Comparison of ENCODE assay signal across 2 cellular contexts in the genomic region with DNA sequence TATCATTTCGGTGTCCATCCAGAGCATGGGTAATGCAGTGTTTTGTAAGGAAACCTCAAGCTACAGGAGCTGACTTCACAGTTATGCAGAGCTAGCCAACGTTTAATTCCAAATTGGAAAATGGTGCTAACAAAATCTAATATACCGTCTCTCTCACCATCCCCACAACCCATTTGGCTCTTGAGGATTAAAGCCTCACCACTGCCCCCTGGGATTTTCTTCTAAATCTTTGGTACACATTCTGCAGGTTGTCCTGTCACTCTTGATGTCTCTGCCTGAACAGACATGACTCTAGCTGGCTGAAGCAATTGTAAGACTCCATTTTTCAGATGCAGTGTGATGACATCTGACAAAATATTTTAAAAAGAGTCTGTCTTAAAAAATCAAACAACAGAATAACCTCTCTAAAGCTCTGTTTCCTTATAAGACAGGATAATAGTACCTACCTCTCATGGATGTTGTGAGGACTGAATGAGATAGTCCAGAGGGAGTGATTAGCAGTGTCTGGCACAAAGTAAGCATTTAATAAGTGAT.
TF ChIP-seq lines count a peak whose summit lies in the region.

No MANE protein-coding gene starts in this region.

TF ChIP-seq in SK-N-SH, 30 proteins besides CTCF, POLR2A, EP300 and RAD21 (continued from another document):
- TF ChIP-seq RXRA (IDR thresholded peaks at IDR 0.05; ENCODE audit: borderline replicate concordance, low read depth) (no peak), FOSL2 (IDR thresholded peaks at IDR 0.05; ENCODE audit: borderline replicate concordance, low read depth) (no peak), RCOR1 (IDR thresholded peaks at IDR 0.05; ENCODE audit: low read length) (no peak), TEAD4 (IDR thresholded peaks at IDR 0.05; ENCODE audit: borderline replicate concordance, insufficient read depth) (no peak), YY1 (IDR thresholded peaks at IDR 0.05; ENCODE audit: low read depth) (no peak), TCF12 (IDR thresholded peaks at IDR 0.05) (no peak), GABPA (IDR thresholded peaks at IDR 0.05; ENCODE audit: low read depth) (no peak)
- TF ChIP-seq, protein P1, sequence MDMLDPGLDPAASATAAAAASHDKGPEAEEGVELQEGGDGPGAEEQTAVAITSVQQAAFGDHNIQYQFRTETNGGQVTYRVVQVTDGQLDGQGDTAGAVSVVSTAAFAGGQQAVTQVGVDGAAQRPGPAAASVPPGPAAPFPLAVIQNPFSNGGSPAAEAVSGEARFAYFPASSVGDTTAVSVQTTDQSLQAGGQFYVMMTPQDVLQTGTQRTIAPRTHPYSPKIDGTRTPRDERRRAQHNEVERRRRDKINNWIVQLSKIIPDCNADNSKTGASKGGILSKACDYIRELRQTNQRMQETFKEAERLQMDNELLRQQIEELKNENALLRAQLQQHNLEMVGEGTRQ (IDR thresholded peaks at IDR 0.05; ENCODE audit: borderline replicate concordance, low read depth, low read length) = no peak
- TF ChIP-seq, protein P2, sequence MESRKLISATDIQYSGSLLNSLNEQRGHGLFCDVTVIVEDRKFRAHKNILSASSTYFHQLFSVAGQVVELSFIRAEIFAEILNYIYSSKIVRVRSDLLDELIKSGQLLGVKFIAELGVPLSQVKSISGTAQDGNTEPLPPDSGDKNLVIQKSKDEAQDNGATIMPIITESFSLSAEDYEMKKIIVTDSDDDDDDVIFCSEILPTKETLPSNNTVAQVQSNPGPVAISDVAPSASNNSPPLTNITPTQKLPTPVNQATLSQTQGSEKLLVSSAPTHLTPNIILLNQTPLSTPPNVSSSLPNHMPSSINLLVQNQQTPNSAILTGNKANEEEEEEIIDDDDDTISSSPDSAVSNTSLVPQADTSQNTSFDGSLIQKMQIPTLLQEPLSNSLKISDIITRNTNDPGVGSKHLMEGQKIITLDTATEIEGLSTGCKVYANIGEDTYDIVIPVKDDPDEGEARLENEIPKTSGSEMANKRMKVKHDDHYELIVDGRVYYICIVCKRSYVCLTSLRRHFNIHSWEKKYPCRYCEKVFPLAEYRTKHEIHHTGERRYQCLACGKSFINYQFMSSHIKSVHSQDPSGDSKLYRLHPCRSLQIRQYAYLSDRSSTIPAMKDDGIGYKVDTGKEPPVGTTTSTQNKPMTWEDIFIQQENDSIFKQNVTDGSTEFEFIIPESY (IDR thresholded peaks at IDR 0.05; ENCODE audit: borderline replicate concordance, low read depth) = no peak
- TF ChIP-seq, protein P3, sequence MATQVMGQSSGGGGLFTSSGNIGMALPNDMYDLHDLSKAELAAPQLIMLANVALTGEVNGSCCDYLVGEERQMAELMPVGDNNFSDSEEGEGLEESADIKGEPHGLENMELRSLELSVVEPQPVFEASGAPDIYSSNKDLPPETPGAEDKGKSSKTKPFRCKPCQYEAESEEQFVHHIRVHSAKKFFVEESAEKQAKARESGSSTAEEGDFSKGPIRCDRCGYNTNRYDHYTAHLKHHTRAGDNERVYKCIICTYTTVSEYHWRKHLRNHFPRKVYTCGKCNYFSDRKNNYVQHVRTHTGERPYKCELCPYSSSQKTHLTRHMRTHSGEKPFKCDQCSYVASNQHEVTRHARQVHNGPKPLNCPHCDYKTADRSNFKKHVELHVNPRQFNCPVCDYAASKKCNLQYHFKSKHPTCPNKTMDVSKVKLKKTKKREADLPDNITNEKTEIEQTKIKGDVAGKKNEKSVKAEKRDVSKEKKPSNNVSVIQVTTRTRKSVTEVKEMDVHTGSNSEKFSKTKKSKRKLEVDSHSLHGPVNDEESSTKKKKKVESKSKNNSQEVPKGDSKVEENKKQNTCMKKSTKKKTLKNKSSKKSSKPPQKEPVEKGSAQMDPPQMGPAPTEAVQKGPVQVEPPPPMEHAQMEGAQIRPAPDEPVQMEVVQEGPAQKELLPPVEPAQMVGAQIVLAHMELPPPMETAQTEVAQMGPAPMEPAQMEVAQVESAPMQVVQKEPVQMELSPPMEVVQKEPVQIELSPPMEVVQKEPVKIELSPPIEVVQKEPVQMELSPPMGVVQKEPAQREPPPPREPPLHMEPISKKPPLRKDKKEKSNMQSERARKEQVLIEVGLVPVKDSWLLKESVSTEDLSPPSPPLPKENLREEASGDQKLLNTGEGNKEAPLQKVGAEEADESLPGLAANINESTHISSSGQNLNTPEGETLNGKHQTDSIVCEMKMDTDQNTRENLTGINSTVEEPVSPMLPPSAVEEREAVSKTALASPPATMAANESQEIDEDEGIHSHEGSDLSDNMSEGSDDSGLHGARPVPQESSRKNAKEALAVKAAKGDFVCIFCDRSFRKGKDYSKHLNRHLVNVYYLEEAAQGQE (IDR thresholded peaks at IDR 0.05; ENCODE audit: low read depth, low read length) = no peak
- TF ChIP-seq, protein P4, sequence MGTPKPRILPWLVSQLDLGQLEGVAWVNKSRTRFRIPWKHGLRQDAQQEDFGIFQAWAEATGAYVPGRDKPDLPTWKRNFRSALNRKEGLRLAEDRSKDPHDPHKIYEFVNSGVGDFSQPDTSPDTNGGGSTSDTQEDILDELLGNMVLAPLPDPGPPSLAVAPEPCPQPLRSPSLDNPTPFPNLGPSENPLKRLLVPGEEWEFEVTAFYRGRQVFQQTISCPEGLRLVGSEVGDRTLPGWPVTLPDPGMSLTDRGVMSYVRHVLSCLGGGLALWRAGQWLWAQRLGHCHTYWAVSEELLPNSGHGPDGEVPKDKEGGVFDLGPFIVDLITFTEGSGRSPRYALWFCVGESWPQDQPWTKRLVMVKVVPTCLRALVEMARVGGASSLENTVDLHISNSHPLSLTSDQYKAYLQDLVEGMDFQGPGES (IDR thresholded peaks at IDR 0.05; ENCODE audit: low read depth, low read length) = no peak
TF ChIP-seq in SK-N-SH: peak in this region for 0.

TF ChIP-seq in SK-N-SH treated with all-trans-retinoic acid at 6 μM for 48 hours, 23 proteins besides CTCF, POLR2A, EP300 and RAD21 (continued from another document):
- TF ChIP-seq RARB (CRISPR knock-in tag; IDR thresholded peaks at IDR 0.05) (no peak), PPARA (CRISPR knock-in tag; IDR thresholded peaks at IDR 0.05; ENCODE audit: borderline replicate concordance) (no peak), ARNTL (CRISPR knock-in tag; IDR thresholded peaks at IDR 0.05; ENCODE audit: borderline replicate concordance, low read depth) (no peak), TOX (CRISPR knock-in tag; IDR thresholded peaks at IDR 0.05; ENCODE audit: borderline replicate concordance) (no peak), ZC3H10 (CRISPR knock-in tag; IDR thresholded peaks at IDR 0.05) (no peak), ZFP3 (CRISPR knock-in tag; IDR thresholded peaks at IDR 0.05) (no peak), ISL1 (CRISPR knock-in tag; IDR thresholded peaks at IDR 0.05) (no peak)
- TF ChIP-seq, protein P5, sequence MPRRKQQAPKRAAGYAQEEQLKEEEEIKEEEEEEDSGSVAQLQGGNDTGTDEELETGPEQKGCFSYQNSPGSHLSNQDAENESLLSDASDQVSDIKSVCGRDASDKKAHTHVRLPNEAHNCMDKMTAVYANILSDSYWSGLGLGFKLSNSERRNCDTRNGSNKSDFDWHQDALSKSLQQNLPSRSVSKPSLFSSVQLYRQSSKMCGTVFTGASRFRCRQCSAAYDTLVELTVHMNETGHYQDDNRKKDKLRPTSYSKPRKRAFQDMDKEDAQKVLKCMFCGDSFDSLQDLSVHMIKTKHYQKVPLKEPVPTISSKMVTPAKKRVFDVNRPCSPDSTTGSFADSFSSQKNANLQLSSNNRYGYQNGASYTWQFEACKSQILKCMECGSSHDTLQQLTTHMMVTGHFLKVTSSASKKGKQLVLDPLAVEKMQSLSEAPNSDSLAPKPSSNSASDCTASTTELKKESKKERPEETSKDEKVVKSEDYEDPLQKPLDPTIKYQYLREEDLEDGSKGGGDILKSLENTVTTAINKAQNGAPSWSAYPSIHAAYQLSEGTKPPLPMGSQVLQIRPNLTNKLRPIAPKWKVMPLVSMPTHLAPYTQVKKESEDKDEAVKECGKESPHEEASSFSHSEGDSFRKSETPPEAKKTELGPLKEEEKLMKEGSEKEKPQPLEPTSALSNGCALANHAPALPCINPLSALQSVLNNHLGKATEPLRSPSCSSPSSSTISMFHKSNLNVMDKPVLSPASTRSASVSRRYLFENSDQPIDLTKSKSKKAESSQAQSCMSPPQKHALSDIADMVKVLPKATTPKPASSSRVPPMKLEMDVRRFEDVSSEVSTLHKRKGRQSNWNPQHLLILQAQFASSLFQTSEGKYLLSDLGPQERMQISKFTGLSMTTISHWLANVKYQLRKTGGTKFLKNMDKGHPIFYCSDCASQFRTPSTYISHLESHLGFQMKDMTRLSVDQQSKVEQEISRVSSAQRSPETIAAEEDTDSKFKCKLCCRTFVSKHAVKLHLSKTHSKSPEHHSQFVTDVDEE (CRISPR knock-in tag; IDR thresholded peaks at IDR 0.05) = no peak
- TF ChIP-seq, protein P6, sequence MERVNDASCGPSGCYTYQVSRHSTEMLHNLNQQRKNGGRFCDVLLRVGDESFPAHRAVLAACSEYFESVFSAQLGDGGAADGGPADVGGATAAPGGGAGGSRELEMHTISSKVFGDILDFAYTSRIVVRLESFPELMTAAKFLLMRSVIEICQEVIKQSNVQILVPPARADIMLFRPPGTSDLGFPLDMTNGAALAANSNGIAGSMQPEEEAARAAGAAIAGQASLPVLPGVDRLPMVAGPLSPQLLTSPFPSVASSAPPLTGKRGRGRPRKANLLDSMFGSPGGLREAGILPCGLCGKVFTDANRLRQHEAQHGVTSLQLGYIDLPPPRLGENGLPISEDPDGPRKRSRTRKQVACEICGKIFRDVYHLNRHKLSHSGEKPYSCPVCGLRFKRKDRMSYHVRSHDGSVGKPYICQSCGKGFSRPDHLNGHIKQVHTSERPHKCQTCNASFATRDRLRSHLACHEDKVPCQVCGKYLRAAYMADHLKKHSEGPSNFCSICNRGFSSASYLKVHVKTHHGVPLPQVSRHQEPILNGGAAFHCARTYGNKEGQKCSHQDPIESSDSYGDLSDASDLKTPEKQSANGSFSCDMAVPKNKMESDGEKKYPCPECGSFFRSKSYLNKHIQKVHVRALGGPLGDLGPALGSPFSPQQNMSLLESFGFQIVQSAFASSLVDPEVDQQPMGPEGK (CRISPR knock-in tag; IDR thresholded peaks at IDR 0.05; ENCODE audit: borderline replicate concordance) = no peak
